ENCODE assay signal across 11 cellular contexts in genomic region chr7:81983421-81983820, GRCh38.
"Had no signal": no experiment of that assay in that cellular context is flagged by ENCODE, and none has a peak within 500 bp of the region (broad histone marks: within the 10 kb centered on the region; RNA-seq: fewer than 3 reads in every experiment).

No MANE protein-coding gene starts in this region.

- H3K9me3 Mint-ChIP-seq: GM23338, H9, HFFc6 had no signal

- H3K4me2 ChIP-seq: GM23338 had no signal

- H3K4me1 Mint-ChIP-seq: GM23338, H9 had no signal

- H2AFZ ChIP-seq: GM23248, GM23338 had no signal

- H3K4me1 ChIP-seq: HAP-1 had no signal

- H3K9ac ChIP-seq: GM23248 had no signal

- H3K27ac ChIP-seq: GM23248 had no signal

- H3K9me3 ChIP-seq: HAP-1 had no signal

- FAIRE-seq: H1, H54 had no signal

- H3K4me3 Mint-ChIP-seq: GM23338, H9, HFFc6 had no signal

- H3K36me3 ChIP-seq: HAP-1 had no signal

- DNase-seq: GM23248, GOT3, H7, H9, HCEC 1CT, HFFc6 had no signal

- H3K27ac Mint-ChIP-seq: GM23338, H9, HFFc6 had no signal

- H3K4me3 ChIP-seq: GM23248, GM23338, HAP-1 had no signal

- ATAC-seq: GM23338, HCT116 had no signal
